ENCODE assay signal across 8 cellular contexts in genomic region chr11:128471138-128471661, GRCh38.
DNase-seq lines count a peak whose midpoint lies in the region; ATAC-seq lines count a peak whose summit lies in the region.

No MANE protein-coding gene starts in this region.

- peak; percentile 39 for ATAC-seq in HG03108 (IDR thresholded peaks at IDR 0.05; ENCODE audit: unreplicated experiment)
- peak; percentile 25 for ATAC-seq in stimulated activated naive CD8-positive, alpha-beta T cell treated with anti-CD3 and anti-CD28 coated beads, Interleukin-15, Interleukin-2, amounts not matched to agents 100 U/mL and 50 U/mL, for 24 hours

- H2AFZ ChIP-seq in ACC112 (ENCODE audit: low read length, unreplicated experiment), result no peak overlapping the region

- peak overlapping the region; percentile 80 for H3K4me3 Mint-ChIP-seq in activated T-helper 1 cell treated with anti-CD3 and anti-CD28 coated beads, Interleukin-12 subunit alpha, Interleukin-12 subunit beta, Interleukin-2, Interleukin-4 antibody, amounts not matched to agents 30 ng/mL and 10 ng/mL and 1 ng/mL, durations not matched to agents 14 hours and 24 hours and 36 hours

- intact Hi-C loops in activated T-helper 1 cell treated with anti-CD3 and anti-CD28 coated beads, Interleukin-12 subunit alpha, Interleukin-12 subunit beta, Interleukin-2, Interleukin-4 antibody, amounts not matched to agents 30 ng/mL and 10 ng/mL and 1 ng/mL, durations not matched to agents 14 hours and 24 hours and 36 hours (cut with micrococcal nuclease), result loop anchor here (5.0 kb wide), 1 partner anchor 299 kb away; no protein-coding TSS in a partner anchor

- H3K4me1 Mint-ChIP-seq in activated T-helper 1 cell treated with anti-CD3 and anti-CD28 coated beads, Interleukin-12 subunit alpha, Interleukin-12 subunit beta, Interleukin-2, Interleukin-4 antibody, amounts not matched to agents 30 ng/mL and 10 ng/mL and 1 ng/mL, durations not matched to agents 14 hours and 24 hours and 36 hours (ENCODE audit: low read depth), result peaks cover 94% of the 10 kb centered on the region

- H3K79me2 ChIP-seq in ACC112 (ENCODE audit: control insufficient read depth, insufficient read depth, low read length, unreplicated experiment), result peaks cover 94% of the 10 kb centered on the region

- H3K27ac ChIP-seq in ACC112 (ENCODE audit: low read depth, low read length), result peak overlapping the region; percentile 99

- H3K9me3 Mint-ChIP-seq in activated T-helper 1 cell treated with anti-CD3 and anti-CD28 coated beads, Interleukin-12 subunit alpha, Interleukin-12 subunit beta, Interleukin-2, Interleukin-4 antibody, amounts not matched to agents 30 ng/mL and 10 ng/mL and 1 ng/mL, durations not matched to agents 14 hours and 24 hours and 36 hours, result no peaks in the 10 kb centered on the region

- H3K4me3 ChIP-seq in ACC112 (ENCODE audit: low read depth, low read length), result no peak overlapping the region

- H3K27me3 Mint-ChIP-seq in activated T-helper 1 cell treated with anti-CD3 and anti-CD28 coated beads, Interleukin-12 subunit alpha, Interleukin-12 subunit beta, Interleukin-2, Interleukin-4 antibody, amounts not matched to agents 30 ng/mL and 10 ng/mL and 1 ng/mL, durations not matched to agents 14 hours and 24 hours and 36 hours (ENCODE audit: insufficient read depth), result no peaks in the 10 kb centered on the region

- H3K27ac Mint-ChIP-seq in activated T-helper 1 cell treated with anti-CD3 and anti-CD28 coated beads, Interleukin-12 subunit alpha, Interleukin-12 subunit beta, Interleukin-2, Interleukin-4 antibody, amounts not matched to agents 30 ng/mL and 10 ng/mL and 1 ng/mL, durations not matched to agents 14 hours and 24 hours and 36 hours, result peak overlapping the region; percentile 95

- DNase-seq in GM19238 (ENCODE audit: insufficient read length, low spot score), result peak; percentile 38
- DNase-seq in activated T-helper 1 cell treated with anti-CD3 and anti-CD28 coated beads, Interleukin-12 subunit alpha, Interleukin-12 subunit beta, Interleukin-2, Interleukin-4 antibody, amounts not matched to agents 30 ng/mL and 10 ng/mL and 1 ng/mL, durations not matched to agents 14 hours and 24 hours and 36 hours (ENCODE audit: low spot score), result no peak
- peak; percentile 58 for DNase-seq in stimulated activated naive CD8-positive, alpha-beta T cell treated with anti-CD3 and anti-CD28 coated beads, Interleukin-15, Interleukin-2, amounts not matched to agents 100 U/mL and 50 U/mL, for 24 hours
- no peak for DNase-seq in NCI-H187 treated with DMSO at 0.1 percent for 48 hours (lab: John Stamatoyannopoulos, UW)
- no peak for DNase-seq in NCI-H1417 treated with DMSO at 0.1 percent for 48 hours (lab: John Stamatoyannopoulos, UW)
- no peak for DNase-seq in COLO668 (lab: John Stamatoyannopoulos, UW; ENCODE audit: unreplicated experiment)

- peaks cover 96% of the 10 kb centered on the region for H3K4me1 ChIP-seq in ACC112 (ENCODE audit: control insufficient read depth, insufficient read depth, low read length, unreplicated experiment)

- peaks cover 87% of the 10 kb centered on the region for H3K36me3 Mint-ChIP-seq in activated T-helper 1 cell treated with anti-CD3 and anti-CD28 coated beads, Interleukin-12 subunit alpha, Interleukin-12 subunit beta, Interleukin-2, Interleukin-4 antibody, amounts not matched to agents 30 ng/mL and 10 ng/mL and 1 ng/mL, durations not matched to agents 14 hours and 24 hours and 36 hours (ENCODE audit: low read depth)

- peaks cover 62% of the 10 kb centered on the region for H3K36me3 ChIP-seq in ACC112 (ENCODE audit: insufficient read depth, low read length)

- H3K27me3 ChIP-seq in ACC112 (ENCODE audit: insufficient read depth, low read length), result no peaks in the 10 kb centered on the region

Comparison
In these comparisons a context has a peak if more than half of its experiments do, and no peak if none do; other contexts are left out.
1. DNase-seq: peak in GM19238 (single experiment) and stimulated activated naive CD8-positive, alpha-beta T cell treated with anti-CD3 and anti-CD28 coated beads, Interleukin-15, Interleukin-2, amounts not matched to agents 100 U/mL and 50 U/mL, for 24 hours (single experiment); none in activated T-helper 1 cell treated with anti-CD3 and anti-CD28 coated beads, Interleukin-12 subunit alpha, Interleukin-12 subunit beta, Interleukin-2, Interleukin-4 antibody, amounts not matched to agents 30 ng/mL and 10 ng/mL and 1 ng/mL, durations not matched to agents 14 hours and 24 hours and 36 hours (single experiment), NCI-H187 treated with DMSO at 0.1 percent for 48 hours (single experiment), NCI-H1417 treated with DMSO at 0.1 percent for 48 hours (single experiment) and COLO668 (single experiment).